16 cellular contexts compared by ENCODE assay signal in the genomic region with DNA sequence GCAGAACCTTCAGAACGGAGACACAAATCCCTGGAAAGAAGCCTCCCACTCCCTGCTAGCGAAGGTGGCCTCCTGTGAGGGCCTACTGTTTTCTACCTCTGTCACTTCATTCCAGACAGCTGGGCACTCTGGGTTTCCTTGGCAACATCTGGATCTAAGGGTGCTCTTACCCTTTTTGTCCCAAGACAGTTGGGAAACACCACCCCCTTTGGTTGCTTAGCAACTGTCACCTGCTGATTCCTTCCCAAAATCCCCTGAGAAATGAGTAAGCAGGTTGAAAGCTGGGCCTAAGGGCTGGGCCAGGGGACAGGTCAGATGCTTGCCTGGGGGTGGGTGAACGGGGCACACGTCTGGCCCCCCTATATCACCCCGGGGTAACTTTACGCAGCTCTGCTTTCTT. TPM values are rescaled to one million over a fixed set of nuclear protein-coding genes. Genes with fewer than 3 reads are reported as not detected.
A peak's percentile ranks its signal among the peaks of the same experiment; 100 is the strongest.
DNase-seq lines count a peak whose midpoint lies in the region; ATAC-seq and TF ChIP-seq lines count a peak whose summit lies in the region.
"Had no signal": no experiment of that assay in that cellular context is flagged by ENCODE, and none has a peak within 500 bp of the region (broad histone marks: within the 10 kb centered on the region; RNA-seq: fewer than 3 reads in every experiment).

No MANE protein-coding gene starts in this region.

- no peaks in the 10 kb centered on the region for H3K9me3 ChIP-seq in naive thymus-derived CD4-positive, alpha-beta T cell (ENCODE audit: control insufficient read depth in 2 of 3, low read length in 3 of 3)
- H3K9me3 ChIP-seq: gastroesophageal sphincter, left ventricle myocardium inferior had no signal

- no peak overlapping the region for H3K4me3 Mint-ChIP-seq in activated B cell treated with CpG ODN at 0.5 μM for 24 hours
- peak overlapping the region in 1 of 10 donors; percentile 60 for H3K4me3 Mint-ChIP-seq in naive thymus-derived CD4-positive, alpha-beta T cell

- intact Hi-C loops in activated B cell treated with CpG ODN at 0.5 μM for 24 hours (cut with micrococcal nuclease), result loop anchor here (5.0 kb wide), 3 partner anchors 36 to 171 kb away; a partner anchor contains a TSS
- intact Hi-C loops in naive thymus-derived CD4-positive, alpha-beta T cell (cut with micrococcal nuclease), result no loop called here

- no peaks in the 10 kb centered on the region for H3K27me3 Mint-ChIP-seq in activated B cell treated with CpG ODN at 0.5 μM for 24 hours
- H3K27me3 Mint-ChIP-seq in naive thymus-derived CD4-positive, alpha-beta T cell, result no peaks in the 10 kb centered on the region
- H3K27me3 Mint-ChIP-seq: activated naive CD4-positive, alpha-beta T cell treated with anti-CD3 and anti-CD28 coated beads, Interleukin-2, amount 50 U/mL, for 24 hours had no signal

- peaks cover 0 to 30% of the 10 kb centered on the region in 2 donors for H3K4me1 ChIP-seq in naive thymus-derived CD4-positive, alpha-beta T cell (ENCODE audit: control insufficient read depth in 2 of 2, insufficient read depth in 2 of 2, low read length in 2 of 2)

- DNase-seq in NCI-H1417 (lab: John Stamatoyannopoulos, UW) (peak; percentile 26 to 67 (median 45)), NCI-H1417 treated with DMSO at 0.1 percent for 48 hours (lab: John Stamatoyannopoulos, UW) (no peak), H7 (peak; percentile 88), activated B cell treated with CpG ODN at 0.5 μM for 24 hours (no peak), NCI-H1930 (lab: John Stamatoyannopoulos, UW) (no peak)
- DNase-seq in naive thymus-derived CD4-positive, alpha-beta T cell, result no peak
- DNase-seq: activated CD4-positive, CD25-positive, alpha-beta regulatory T cell; dermis blood vessel endothelial cell; GDM1; left ventricle myocardium inferior; NCI-H510A treated with DMSO at 0.1 percent for 48 hours had no signal

- H3K4me1 Mint-ChIP-seq in activated B cell treated with CpG ODN at 0.5 μM for 24 hours, result peaks cover 25% of the 10 kb centered on the region
- peaks cover 8 to 66% (median 54%) of the 10 kb centered on the region in 7 donors for H3K4me1 Mint-ChIP-seq in naive thymus-derived CD4-positive, alpha-beta T cell

- TF ChIP-seq CTCF in activated B cell treated with CpG ODN at 0.5 μM for 24 hours (IDR thresholded peaks at IDR 0.05), result no peak

- H3K27ac ChIP-seq in naive thymus-derived CD4-positive, alpha-beta T cell (ENCODE audit: low read depth, low read length), result no peak overlapping the region
- H3K27ac ChIP-seq: gastroesophageal sphincter, KMS-11, left ventricle myocardium inferior had no signal

- H3K36me3 Mint-ChIP-seq in activated B cell treated with CpG ODN at 0.5 μM for 24 hours (ENCODE audit: low read depth), result peaks cover 47% of the 10 kb centered on the region
- peaks cover 23 to 59% (median 39%) of the 10 kb centered on the region in 5 donors for H3K36me3 Mint-ChIP-seq in naive thymus-derived CD4-positive, alpha-beta T cell

- H3K9me3 Mint-ChIP-seq in activated B cell treated with CpG ODN at 0.5 μM for 24 hours, result no peaks in the 10 kb centered on the region
- peaks cover 0 to 1% (median 0%) of the 10 kb centered on the region in 11 donors for H3K9me3 Mint-ChIP-seq in naive thymus-derived CD4-positive, alpha-beta T cell
- H3K9me3 Mint-ChIP-seq: activated naive CD4-positive, alpha-beta T cell treated with anti-CD3 and anti-CD28 coated beads, Interleukin-2, amount 50 U/mL, for 24 hours had no signal

- POLR2A ChIA-PET in activated B cell treated with CpG ODN at 0.5 μM for 24 hours (lab: Charles Lee), result no interaction called here
- POLR2A ChIA-PET in naive thymus-derived CD4-positive, alpha-beta T cell (lab: Charles Lee), result interaction anchor here (0.7 to 1.1 kb wide), 2 partner anchors 14 to 29 kb away, joined by 3 read pairs; no protein-coding TSS in a partner anchor

- no peak for ATAC-seq in activated B cell treated with CpG ODN at 0.5 μM for 24 hours (ENCODE audit: low read depth)
- ATAC-seq in naive thymus-derived CD4-positive, alpha-beta T cell, result no peak
- no peak for ATAC-seq in GM21825 (IDR thresholded peaks at IDR 0.05; ENCODE audit: unreplicated experiment)
- ATAC-seq in GM19463 (IDR thresholded peaks at IDR 0.05; ENCODE audit: unreplicated experiment), result no peak
- ATAC-seq: gastroesophageal sphincter had no signal

- peak overlapping the region; percentile 73 for H3K27ac Mint-ChIP-seq in activated B cell treated with CpG ODN at 0.5 μM for 24 hours
- peak overlapping the region; percentile 53 to 92 (median 75) for H3K27ac Mint-ChIP-seq in naive thymus-derived CD4-positive, alpha-beta T cell

- H3K4me3 ChIP-seq in H7 (ENCODE audit: insufficient read depth, low read depth, low read length), result no peak overlapping the region
- H3K4me3 ChIP-seq in naive thymus-derived CD4-positive, alpha-beta T cell (ENCODE audit: low read length), result no peak overlapping the region
- H3K4me3 ChIP-seq: gastroesophageal sphincter, left ventricle myocardium inferior had no signal

- H3K36me3 ChIP-seq in H7 (replicated peaks; ENCODE audit: control insufficient read depth, insufficient read depth, low read length), result peaks cover 14% of the 10 kb centered on the region
- H3K36me3 ChIP-seq in naive thymus-derived CD4-positive, alpha-beta T cell (ENCODE audit: control insufficient read depth in 2 of 3, insufficient read depth in 3 of 3, low read length in 3 of 3), result peaks cover 13 to 65% (median 30%) of the 10 kb centered on the region in 3 experiments

- peaks cover 3% of the 10 kb centered on the region; the same call in 1 of the 2 replicates for H3K27me3 ChIP-seq in H7 (ENCODE audit: control insufficient read depth, insufficient read depth, low read length)
- no peaks in the 10 kb centered on the region for H3K27me3 ChIP-seq in naive thymus-derived CD4-positive, alpha-beta T cell (ENCODE audit: control insufficient read depth in 2 of 2, insufficient read depth in 2 of 2, low read length in 2 of 2)
- H3K27me3 ChIP-seq: gastroesophageal sphincter had no signal

- CTCF ChIA-PET in activated B cell treated with CpG ODN at 0.5 μM for 24 hours (lab: Charles Lee), result no interaction called here
- CTCF ChIA-PET in naive thymus-derived CD4-positive, alpha-beta T cell (lab: Charles Lee), result interaction anchor here (0.6 to 1.3 kb wide), 4 partner anchors 11 to 99 kb away, joined by 3 read pairs; no protein-coding TSS in a partner anchor

RNA-seq across cellular contexts. Expression of a gene that starts 29.4 kb away (rescaled TPM):
- 67.0 and 68.9 TPM in 2 replicates for total RNA-seq in H7 (2014; rRNA removed; shearing (Covaris generic))
- 21.6 and 21.8 TPM in 2 replicates for total RNA-seq in activated B cell treated with CpG ODN at 0.5 μM for 24 hours
- total RNA-seq in naive thymus-derived CD4-positive, alpha-beta T cell, result 10 to 100 TPM; 16.3 to 58.9 (median 51.8) TPM
- polyA plus RNA-seq in naive thymus-derived CD4-positive, alpha-beta T cell, result 10 to 100 TPM; 33.0 to 33.2 TPM

RNA-seq across cellular contexts. Expression of a gene that starts 33.1 kb away (rescaled TPM):
- total RNA-seq in H7 (2014; rRNA removed; shearing (Covaris generic)), result 3.7 and 3.8 TPM in 2 replicates
- total RNA-seq in activated B cell treated with CpG ODN at 0.5 μM for 24 hours, result 11.7 and 12.8 TPM in 2 replicates
- total RNA-seq in naive thymus-derived CD4-positive, alpha-beta T cell, result 100 to 1,000 TPM in 1 of 5 experiments, 10 to 100 TPM in 4; 54.1 to 114 (median 79.7) TPM
- polyA plus RNA-seq in naive thymus-derived CD4-positive, alpha-beta T cell, result 100 to 1,000 TPM in 1 of 2 donors, 10 to 100 TPM in 1; 57.8 to 107 TPM

Comparison
In these comparisons a context has a peak if more than half of its experiments do, and no peak if none do; other contexts are left out.
1. DNase-seq: peak in NCI-H1417 (3 of 3) and H7 (single experiment); none in NCI-H1417 treated with DMSO at 0.1 percent for 48 hours (single experiment), activated B cell treated with CpG ODN at 0.5 μM for 24 hours (single experiment), naive thymus-derived CD4-positive, alpha-beta T cell (0 of 9) and NCI-H1930 (0 of 2).